8 cellular contexts compared by ENCODE assay signal in the genomic region with DNA sequence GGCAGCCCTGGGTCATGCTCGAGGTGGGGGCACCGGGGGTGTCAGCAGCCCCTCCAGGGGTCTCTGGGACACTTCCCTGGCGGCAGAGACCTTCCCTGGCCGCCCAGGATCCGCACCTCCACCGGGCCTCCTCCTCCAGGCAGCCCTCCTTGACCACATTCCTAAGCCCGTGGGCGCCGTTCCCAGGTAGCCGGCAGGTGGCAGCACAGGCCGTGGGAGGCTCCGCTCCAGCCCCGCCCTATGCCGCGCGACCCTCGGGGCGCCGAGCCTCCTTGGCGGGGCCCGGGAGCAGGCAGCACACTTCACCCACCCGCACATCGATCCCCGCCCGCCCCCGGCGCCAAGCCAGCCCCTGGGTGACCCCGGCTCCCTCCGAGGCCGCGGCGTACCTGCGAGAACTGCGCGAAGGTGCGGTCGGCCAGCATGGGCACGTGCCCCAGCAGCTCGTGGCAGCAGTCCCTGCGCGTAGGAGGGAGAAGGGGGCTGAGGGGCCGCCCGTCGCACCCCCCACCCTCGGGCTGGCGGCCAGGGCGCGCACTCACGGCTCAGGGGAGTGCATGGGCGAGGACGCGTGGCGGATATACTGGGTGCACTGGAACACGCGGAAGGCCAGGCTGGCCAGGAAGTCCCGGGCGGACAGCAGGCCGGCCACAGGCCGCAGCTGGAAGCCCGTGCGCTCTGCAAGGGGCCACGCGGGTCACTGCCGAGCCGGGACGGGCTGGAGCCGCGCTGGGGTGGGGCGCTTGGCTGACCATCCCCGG. TPM values are rescaled to one million over a fixed set of nuclear protein-coding genes. Genes with fewer than 3 reads are reported as not detected.
DNase-seq lines count a peak whose midpoint lies in the region; FAIRE-seq and TF ChIP-seq lines count a peak whose summit lies in the region.

No MANE protein-coding gene starts in this region.

- intact Hi-C loops in adrenal gland (cut with DNase I), result no loop called here

- no peaks in the 10 kb centered on the region for H3K36me3 ChIP-seq in adrenal gland (replicated peaks in 1 of 2)

- TF ChIP-seq CTCF in D721Med (IDR thresholded peaks at IDR 0.05; ENCODE audit: insufficient read depth, missing control alignments), result peak; percentile 42
- peak; percentile 11 to 46 (median 26) for TF ChIP-seq CTCF in adrenal gland (IDR thresholded peaks at IDR 0.05)

- peak; percentile 29 for DNase-seq in D721Med (ENCODE audit: insufficient read length, low spot score)
- peak; percentile 19 for DNase-seq in OCI-M1 (lab: John Stamatoyannopoulos, UW)
- DNase-seq in adrenal gland, result peak in 1 of 7 donors; percentile 35
- DNase-seq in kidney tubule cell (ENCODE audit: low spot score), result peak; percentile 29
- DNase-seq in stimulated activated naive CD4-positive, alpha-beta T cell (lab: John Stamatoyannopoulos, UW), result peak in 4 of 6 experiments; percentile 12 to 40 (median 23)
- DNase-seq in midbrain (lab: John Stamatoyannopoulos, UW), result no peak
- DNase-seq in NCI-H345 treated with DMSO at 0.1 percent for 48 hours (lab: John Stamatoyannopoulos, UW; ENCODE audit: unreplicated experiment), result no peak
- no peak for DNase-seq in NCI-H345 (lab: John Stamatoyannopoulos, UW)

- 7 to 14% (median 13%) methylated on average over 6 to 70 of the region's 70 CpGs for WGBS in adrenal gland, 4 donors

- peak overlapping the region in 2 of 5 donors; percentile 6 to 73 for H3K27ac ChIP-seq in adrenal gland

- H3K9me3 ChIP-seq in adrenal gland (replicated peaks in 1 of 3), result no peaks in the 10 kb centered on the region

- peaks cover 16% of the 10 kb centered on the region for H3K27me3 ChIP-seq in adrenal gland

- no peak overlapping the region for H3K4me3 ChIP-seq in adrenal gland

- TF ChIP-seq POLR2A in adrenal gland (IDR thresholded peaks at IDR 0.05), result no peak

- no peak for FAIRE-seq in D721Med (lab: Jason Lieb, UNC)

- H3K4me1 ChIP-seq in adrenal gland (replicated peaks in 1 of 2), result peaks cover 0 to 6% of the 10 kb centered on the region in 2 donors

RNA-seq across cellular contexts. Expression of gene INS, which starts 5.3 kb away (rescaled TPM):
- total RNA-seq in adrenal gland, result 1 to 10 TPM in 1 of 8 donors, under 1 TPM in 1, not detected in 6; 0.72 to 2.2 TPM
- polyA plus RNA-seq in adrenal gland, result 10 to 100 TPM in 2 of 3 donors, not detected in 1; 10.9 to 45.2 TPM

RNA-seq across cellular contexts. Expression of gene TH, which starts 5.3 kb away (rescaled TPM):
- 100 to 1,000 TPM in 3 of 8 donors, 10 to 100 TPM in 1, 1 to 10 TPM in 2, under 1 TPM in 1, not detected in 1; 0.54 to 433 (median 23.6) TPM for total RNA-seq in adrenal gland
- 1,000 to 10,000 TPM in 1 of 3 donors, 100 to 1,000 TPM in 1, 10 to 100 TPM in 1; 55.2 to 1,253 (median 194) TPM for polyA plus RNA-seq in adrenal gland

RNA-seq across cellular contexts. Expression of gene IGF2, which starts 27.1 kb away (rescaled TPM):
- 100 to 1,000 TPM in 4 of 8 donors, 10 to 100 TPM in 4; 41.8 to 340 (median 118) TPM for total RNA-seq in adrenal gland
- polyA plus RNA-seq in adrenal gland, result 100 to 1,000 TPM in 2 of 3 donors, 10 to 100 TPM in 1; 96.5 to 307 (median 102) TPM

Comparison
In these comparisons a context has a peak if more than half of its experiments do, and no peak if none do; other contexts are left out.
1. DNase-seq: peak in D721Med (single experiment), OCI-M1 (single experiment), kidney tubule cell (single experiment) and stimulated activated naive CD4-positive, alpha-beta T cell (4 of 6); none in midbrain (single experiment), NCI-H345 treated with DMSO at 0.1 percent for 48 hours (single experiment) and NCI-H345 (single experiment).